1 cellular context compared by ENCODE assay signal in genomic region chr1:43453442-43454269, GRCh38.
TF ChIP-seq lines count a peak whose summit lies in the region.

A gene with protein sequence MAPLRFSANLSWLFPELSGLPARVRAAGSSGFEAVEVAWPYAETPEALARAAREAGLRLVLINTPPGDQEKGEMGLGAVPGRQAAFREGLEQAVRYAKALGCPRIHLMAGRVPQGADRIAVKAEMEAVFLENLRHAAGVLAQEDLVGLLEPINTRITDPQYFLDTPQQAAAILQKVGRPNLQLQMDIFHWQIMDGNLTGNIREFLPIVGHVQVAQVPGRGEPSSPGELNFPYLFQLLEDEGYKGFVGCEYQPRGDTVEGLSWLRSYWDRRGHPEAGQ (minus strand): TSS chr1:43453931. CDS start chr1:43453793, 138 bp downstream.

TF ChIP-seq in K562, 482 proteins besides CTCF, POLR2A, EP300 and RAD21 (continued from another document):
- TF ChIP-seq, protein P1, sequence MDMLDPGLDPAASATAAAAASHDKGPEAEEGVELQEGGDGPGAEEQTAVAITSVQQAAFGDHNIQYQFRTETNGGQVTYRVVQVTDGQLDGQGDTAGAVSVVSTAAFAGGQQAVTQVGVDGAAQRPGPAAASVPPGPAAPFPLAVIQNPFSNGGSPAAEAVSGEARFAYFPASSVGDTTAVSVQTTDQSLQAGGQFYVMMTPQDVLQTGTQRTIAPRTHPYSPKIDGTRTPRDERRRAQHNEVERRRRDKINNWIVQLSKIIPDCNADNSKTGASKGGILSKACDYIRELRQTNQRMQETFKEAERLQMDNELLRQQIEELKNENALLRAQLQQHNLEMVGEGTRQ (CRISPR knock-in tag; IDR thresholded peaks at IDR 0.05) = 0 out of 2 replicates have a peak, but pooled peaks have one; percentile 28
- peak; percentile 4 for TF ChIP-seq KDM5B (IDR thresholded peaks at IDR 0.05; ENCODE audit: insufficient replicate concordance, low read depth, low read length)
- no peak for TF ChIP-seq NCOA4 (IDR thresholded peaks at IDR 0.05; ENCODE audit: partially characterized antibody)
- peak; percentile 72 for TF ChIP-seq POLR2G (IDR thresholded peaks at IDR 0.05; ENCODE audit: low read depth, low read length)
- no peak for TF ChIP-seq ZNF639 (CRISPR knock-in tag; conservative IDR thresholded peaks at IDR 0.05 in 1 of 2, IDR thresholded peaks at IDR 0.05 in 1 of 2)
- TF ChIP-seq RAD51 (IDR thresholded peaks at IDR 0.05; ENCODE audit: borderline replicate concordance, low read depth) = no peak
- TF ChIP-seq UBTF (IDR thresholded peaks at IDR 0.05; ENCODE audit: borderline replicate concordance in 1 of 2, low read depth in 2 of 2, low read length in 2 of 2) = no peak
- no peak for TF ChIP-seq DNMT1 (IDR thresholded peaks at IDR 0.05)
- TF ChIP-seq, protein P2, sequence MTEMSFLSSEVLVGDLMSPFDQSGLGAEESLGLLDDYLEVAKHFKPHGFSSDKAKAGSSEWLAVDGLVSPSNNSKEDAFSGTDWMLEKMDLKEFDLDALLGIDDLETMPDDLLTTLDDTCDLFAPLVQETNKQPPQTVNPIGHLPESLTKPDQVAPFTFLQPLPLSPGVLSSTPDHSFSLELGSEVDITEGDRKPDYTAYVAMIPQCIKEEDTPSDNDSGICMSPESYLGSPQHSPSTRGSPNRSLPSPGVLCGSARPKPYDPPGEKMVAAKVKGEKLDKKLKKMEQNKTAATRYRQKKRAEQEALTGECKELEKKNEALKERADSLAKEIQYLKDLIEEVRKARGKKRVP (CRISPR knock-in tag; IDR thresholded peaks at IDR 0.05) = no peak
- TF ChIP-seq, protein P3, sequence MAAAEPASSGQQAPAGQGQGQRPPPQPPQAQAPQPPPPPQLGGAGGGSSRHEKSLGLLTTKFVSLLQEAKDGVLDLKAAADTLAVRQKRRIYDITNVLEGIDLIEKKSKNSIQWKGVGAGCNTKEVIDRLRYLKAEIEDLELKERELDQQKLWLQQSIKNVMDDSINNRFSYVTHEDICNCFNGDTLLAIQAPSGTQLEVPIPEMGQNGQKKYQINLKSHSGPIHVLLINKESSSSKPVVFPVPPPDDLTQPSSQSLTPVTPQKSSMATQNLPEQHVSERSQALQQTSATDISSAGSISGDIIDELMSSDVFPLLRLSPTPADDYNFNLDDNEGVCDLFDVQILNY (CRISPR knock-in tag; IDR thresholded peaks at IDR 0.05) = no peak
- TF ChIP-seq NFRKB (IDR thresholded peaks at IDR 0.05; ENCODE audit: low read depth) = no peak
- no peak for TF ChIP-seq ESRRA (IDR thresholded peaks at IDR 0.05; ENCODE audit: borderline replicate concordance, low read depth)
- TF ChIP-seq ZNF318 (IDR thresholded peaks at IDR 0.05; ENCODE audit: borderline replicate concordance in 1 of 2, low read depth in 1 of 2) = no peak
- TF ChIP-seq ZC3H4 (CRISPR knock-in tag; IDR thresholded peaks at IDR 0.05; ENCODE audit: borderline replicate concordance) = no peak
- no peak for TF ChIP-seq FOXP1 (CRISPR knock-in tag; IDR thresholded peaks at IDR 0.05)
- TF ChIP-seq ZC3H8 (IDR thresholded peaks at IDR 0.05) = no peak
- no peak for TF ChIP-seq SAP30 (IDR thresholded peaks at IDR 0.05; ENCODE audit: borderline replicate concordance, insufficient read depth, low read depth, low read length, poor library complexity, severe bottlenecking)
- TF ChIP-seq ZNF561 (CRISPR knock-in tag; conservative IDR thresholded peaks at IDR 0.05) = no peak
- TF ChIP-seq RBM22 (IDR thresholded peaks at IDR 0.05; ENCODE audit: low read depth, low read length, poor library complexity, severe bottlenecking) = peak; percentile 77
- TF ChIP-seq ATF6 (CRISPR knock-in tag; IDR thresholded peaks at IDR 0.05) = no peak
- TF ChIP-seq RBFOX2 (IDR thresholded peaks at IDR 0.05; ENCODE audit: low read depth, low read length) = peak; percentile 36; the same call in 1 of the 2 replicates
- TF ChIP-seq PPARD (CRISPR knock-in tag; IDR thresholded peaks at IDR 0.05) = no peak
- TF ChIP-seq, protein P4, sequence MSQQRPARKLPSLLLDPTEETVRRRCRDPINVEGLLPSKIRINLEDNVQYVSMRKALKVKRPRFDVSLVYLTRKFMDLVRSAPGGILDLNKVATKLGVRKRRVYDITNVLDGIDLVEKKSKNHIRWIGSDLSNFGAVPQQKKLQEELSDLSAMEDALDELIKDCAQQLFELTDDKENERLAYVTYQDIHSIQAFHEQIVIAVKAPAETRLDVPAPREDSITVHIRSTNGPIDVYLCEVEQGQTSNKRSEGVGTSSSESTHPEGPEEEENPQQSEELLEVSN (IDR thresholded peaks at IDR 0.05; ENCODE audit: borderline replicate concordance in 1 of 2, extremely low read depth in 1 of 2, insufficient read depth in 1 of 2, insufficient read length in 1 of 2, low read depth in 1 of 2, low read length in 1 of 2, poor library complexity in 1 of 2, severe bottlenecking in 1 of 2) = peak; percentile 46 to 74
